7 cellular contexts compared by ENCODE assay signal in the genomic region with DNA sequence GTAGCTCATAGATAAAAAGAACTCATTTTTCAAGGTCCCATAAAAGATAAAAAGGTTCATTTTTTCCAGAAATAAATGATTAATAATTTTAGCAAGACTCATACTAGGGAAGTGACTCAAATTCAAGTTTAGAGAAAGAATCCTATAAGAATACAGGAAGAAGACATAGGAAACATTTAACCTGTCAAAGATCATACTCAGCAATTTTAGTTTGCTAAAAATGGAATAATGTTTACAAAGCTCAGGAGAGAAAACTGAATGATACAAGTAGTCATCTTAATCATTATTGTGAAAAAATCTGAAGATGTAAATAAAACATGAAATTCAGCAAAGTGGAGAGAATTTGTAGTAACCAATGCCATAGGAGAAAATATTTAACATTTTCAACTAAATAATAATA.
"Had no signal": no experiment of that assay in that cellular context is flagged by ENCODE, and none has a peak within 500 bp of the region (broad histone marks: within the 10 kb centered on the region; RNA-seq: fewer than 3 reads in every experiment).

No MANE protein-coding gene starts in this region.

- DNase-seq: GDM1, GF-D8 had no signal

- H3K4me3 ChIP-seq: GM12878 had no signal

- FAIRE-seq: GM12878, GM12891, GM12892, GM18507, GM19239 had no signal

- ATAC-seq: GM12878 had no signal
